9 cellular contexts compared by ENCODE assay signal in genomic region chr9:71001780-71002386, GRCh38.
DNase-seq lines count a peak whose midpoint lies in the region; ATAC-seq and TF ChIP-seq lines count a peak whose summit lies in the region.
"Had no signal": no experiment of that assay in that cellular context is flagged by ENCODE, and none has a peak within 500 bp of the region (broad histone marks: within the 10 kb centered on the region; RNA-seq: fewer than 3 reads in every experiment).

No MANE protein-coding gene starts in this region.

- H3K4me1 ChIP-seq in OCI-LY3 (ENCODE audit: low read length) (no peaks in the 10 kb centered on the region), foreskin keratinocyte (no peaks in the 10 kb centered on the region), upper lobe of right lung (no peaks in the 10 kb centered on the region)

- no peak overlapping the region for H3K27ac Mint-ChIP-seq in T-helper 17 cell

- ATAC-seq in foreskin keratinocyte (peak; percentile 87), upper lobe of right lung (peak; percentile 82), GM21825 (IDR thresholded peaks at IDR 0.05; ENCODE audit: unreplicated experiment) (no peak), T-helper 17 cell (no peak)

- no peak overlapping the region for H2AFZ ChIP-seq in OCI-LY3 (ENCODE audit: low read depth, low read length)

- no peaks in the 10 kb centered on the region for H3K27me3 Mint-ChIP-seq in T-helper 17 cell

- H3K4me3 ChIP-seq in HFF-Myc (replicated peaks; ENCODE audit: low read depth, low read length), result no peak overlapping the region
- H3K4me3 ChIP-seq in OCI-LY3 (ENCODE audit: low read length), result no peak overlapping the region
- no peak overlapping the region for H3K4me3 ChIP-seq in upper lobe of right lung

- no peak overlapping the region for H3K4me3 Mint-ChIP-seq in T-helper 17 cell

- H3K27me3 ChIP-seq in OCI-LY3 (ENCODE audit: low read depth, low read length) (no peaks in the 10 kb centered on the region), foreskin keratinocyte (no peaks in the 10 kb centered on the region), upper lobe of right lung (no peaks in the 10 kb centered on the region)
- H3K27me3 ChIP-seq: neutrophil had no signal

- no peak overlapping the region for H3K27ac ChIP-seq in OCI-LY3 (ENCODE audit: low read length)
- H3K27ac ChIP-seq in foreskin keratinocyte, result no peak overlapping the region
- no peak overlapping the region for H3K27ac ChIP-seq in upper lobe of right lung
- H3K27ac ChIP-seq: neutrophil had no signal

- DNase-seq in HFF-Myc (ENCODE audit: extremely low read depth, low read depth), result no peak
- DNase-seq in foreskin keratinocyte, result peak; percentile 21 to 39
- no peak for DNase-seq in upper lobe of right lung
- DNase-seq in UCSD-AML1 (lab: John Stamatoyannopoulos, UW; ENCODE audit: unreplicated experiment), result no peak
- no peak for DNase-seq in T-helper 17 cell

- H3K4me1 Mint-ChIP-seq in T-helper 17 cell, result no peaks in the 10 kb centered on the region

- H3K9me3 ChIP-seq in OCI-LY3 (ENCODE audit: insufficient read depth, low read length), result peaks cover 3% of the 10 kb centered on the region; the same call in 1 of the 2 replicates
- peaks cover 10% of the 10 kb centered on the region for H3K9me3 ChIP-seq in upper lobe of right lung
- H3K9me3 ChIP-seq in T-helper 17 cell (ENCODE audit: control insufficient read depth, low read length, poor library complexity, severe bottlenecking), result no peaks in the 10 kb centered on the region
- H3K9me3 ChIP-seq: neutrophil had no signal

- no peaks in the 10 kb centered on the region for H3K79me2 ChIP-seq in OCI-LY3 (ENCODE audit: low read length)

- H3K4me2 ChIP-seq in OCI-LY3 (ENCODE audit: low read length), result no peak overlapping the region

- H3K36me3 ChIP-seq in OCI-LY3 (replicated peaks; ENCODE audit: low read depth, low read length) (no peaks in the 10 kb centered on the region), upper lobe of right lung (no peaks in the 10 kb centered on the region)
- H3K36me3 ChIP-seq: neutrophil had no signal

- intact Hi-C loops in upper lobe of right lung (cut with DNase I), result no loop called here

- TF ChIP-seq CTCF in GM12872 (IDR thresholded peaks at IDR 0.05; ENCODE audit: insufficient read depth, low read depth, low read length) (peak; percentile 66), HFF-Myc (IDR thresholded peaks at IDR 0.05; ENCODE audit: low read depth, low read length, missing control alignments) (peak; percentile 49), OCI-LY3 (IDR thresholded peaks at IDR 0.05; ENCODE audit: low read depth, low read length) (peak; percentile 73), foreskin keratinocyte (conservative IDR thresholded peaks at IDR 0.05) (peak; percentile 82), upper lobe of right lung (IDR thresholded peaks at IDR 0.05) (peak; percentile 47)

- H3K9ac ChIP-seq in OCI-LY3 (ENCODE audit: low read length), result no peak overlapping the region

- H4K20me1 ChIP-seq in OCI-LY3 (ENCODE audit: insufficient read depth, low read length), result peaks cover 3% of the 10 kb centered on the region

- no peaks in the 10 kb centered on the region for H3K36me3 Mint-ChIP-seq in T-helper 17 cell (ENCODE audit: low read depth)

Comparison
In these comparisons a context has a peak if more than half of its experiments do, and no peak if none do; other contexts are left out.
1. DNase-seq: peak in foreskin keratinocyte (2 of 2); none in HFF-Myc (single experiment), upper lobe of right lung (single experiment), UCSD-AML1 (single experiment) and T-helper 17 cell (0 of 3).
2. ATAC-seq: peak in foreskin keratinocyte (single experiment) and upper lobe of right lung (single experiment); none in GM21825 (single experiment) and T-helper 17 cell (single experiment).
3. Peak in every context shown above with its lines, with median percentiles within 50 percentile points of each other: CTCF ChIP-seq.